13 cellular contexts compared by ENCODE assay signal in the genomic region with DNA sequence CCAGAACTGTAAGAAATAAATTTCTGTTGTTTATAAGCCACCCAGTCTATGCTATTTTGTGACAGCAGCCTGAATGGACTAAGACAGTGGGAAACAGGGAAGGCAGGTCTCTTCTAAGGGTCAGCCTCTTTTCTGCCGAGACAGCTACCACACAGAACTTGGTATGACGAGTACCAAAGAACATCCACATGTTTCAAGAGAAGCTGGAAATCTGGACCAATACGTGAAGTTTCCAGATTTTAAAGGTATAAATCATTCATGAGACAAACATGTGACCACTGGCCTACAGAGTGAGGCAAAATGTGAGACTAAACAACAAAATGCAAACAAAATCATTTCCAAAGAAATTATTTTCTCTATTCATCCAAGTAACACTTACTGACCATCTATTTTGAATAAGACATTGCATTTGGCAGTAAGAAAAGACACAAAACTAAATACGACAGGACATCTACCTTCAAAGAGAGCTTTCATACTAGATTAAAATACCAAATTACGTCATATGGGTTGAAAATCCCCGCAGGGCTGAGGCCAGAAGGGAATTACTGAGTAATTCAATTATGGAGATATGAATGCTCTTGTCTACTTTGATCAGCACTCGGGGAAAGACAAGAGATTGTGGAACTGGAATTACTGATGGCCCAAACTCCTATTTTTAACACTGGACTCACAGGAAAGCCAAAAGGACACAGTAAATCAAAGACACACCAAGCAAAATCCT. TPM values are rescaled to one million over a fixed set of nuclear protein-coding genes. Genes with fewer than 3 reads are reported as not detected.
DNase-seq lines count a peak whose midpoint lies in the region; ATAC-seq and TF ChIP-seq lines count a peak whose summit lies in the region.
"Had no signal": no experiment of that assay in that cellular context is flagged by ENCODE, and none has a peak within 500 bp of the region (broad histone marks: within the 10 kb centered on the region; RNA-seq: fewer than 3 reads in every experiment).

No MANE protein-coding gene starts in this region.

- intact Hi-C loops in MCF 10A (cut with micrococcal nuclease) (no loop called here), right lobe of liver (cut with DNase I) (no loop called here), aorta (cut with DNase I) (no loop called here)

- no peaks in the 10 kb centered on the region for H3K27me3 Mint-ChIP-seq in HFFc6 (ENCODE audit: insufficient read depth)
- H3K27me3 Mint-ChIP-seq in MCF 10A (ENCODE audit: insufficient read depth, unreplicated experiment): no peaks in the 10 kb centered on the region
- H3K27me3 Mint-ChIP-seq: activated naive CD8-positive, alpha-beta T cell treated with anti-CD3 and anti-CD28 coated beads, Interleukin-2, amount 10 ng/mL, durations not matched to agents 7 days and 5 days; stimulated activated naive CD8-positive, alpha-beta T cell treated with anti-CD3 and anti-CD28 coated beads, Interleukin-15, amount 100 ng/mL, for 72 hours had no signal

- H3K4me3 ChIP-seq in right lobe of liver (no peak overlapping the region), aorta (ENCODE audit: low read length in 2 of 2) (no peak overlapping the region)

- POLR2A ChIA-PET in MCF 10A (lab: Yijun Ruan, JAX): interaction anchor here (1.3 to 10.1 kb wide), 2 partner anchors 8 to 101 kb away, joined by 4 to 90 read pairs; no protein-coding TSS in a partner anchor

- TF ChIP-seq POLR2A in right lobe of liver (IDR thresholded peaks at IDR 0.05): no peak

- H3K9me3 ChIP-seq in right lobe of liver (no peaks in the 10 kb centered on the region), aorta (ENCODE audit: control insufficient read depth, low read length) (no peaks in the 10 kb centered on the region)

- H3K36me3 Mint-ChIP-seq in HFFc6 (ENCODE audit: low read depth): no peaks in the 10 kb centered on the region
- peaks cover 21% of the 10 kb centered on the region for H3K36me3 Mint-ChIP-seq in MCF 10A (ENCODE audit: insufficient read depth, unreplicated experiment)
- H3K36me3 Mint-ChIP-seq: activated naive CD8-positive, alpha-beta T cell treated with anti-CD3 and anti-CD28 coated beads, Interleukin-2, amount 10 ng/mL, durations not matched to agents 7 days and 5 days had no signal

- peaks cover 65% of the 10 kb centered on the region for H3K4me1 Mint-ChIP-seq in HFFc6 (ENCODE audit: low read depth)
- peaks cover 18% of the 10 kb centered on the region for H3K4me1 Mint-ChIP-seq in MCF 10A (ENCODE audit: insufficient read depth, unreplicated experiment)

- ATAC-seq in right lobe of liver (peak in 1 of 4 donors; percentile 27), HG03175 (IDR thresholded peaks at IDR 0.05; ENCODE audit: unreplicated experiment) (no peak), aorta (ENCODE audit: low FRiP score) (no peak), GM21360 (IDR thresholded peaks at IDR 0.05; ENCODE audit: unreplicated experiment) (no peak)
- ATAC-seq: stimulated activated naive CD8-positive, alpha-beta T cell treated with anti-CD3 and anti-CD28 coated beads, Interleukin-15, amount 100 ng/mL, for 72 hours had no signal

- H3K36me3 ChIP-seq in right lobe of liver: no peaks in the 10 kb centered on the region
- no peaks in the 10 kb centered on the region for H3K36me3 ChIP-seq in aorta (ENCODE audit: control insufficient read depth in 1 of 2, insufficient read depth in 2 of 2, low read length in 1 of 2)

- TF ChIP-seq CTCF in HFFc6 (IDR thresholded peaks at IDR 0.05): no peak
- TF ChIP-seq CTCF in MCF 10A (IDR thresholded peaks at IDR 0.05; ENCODE audit: unreplicated experiment): no peak
- no peak for TF ChIP-seq CTCF in right lobe of liver (IDR thresholded peaks at IDR 0.05)

- DNase-seq in HFFc6 (no peak), MCF 10A (ENCODE audit: unreplicated experiment) (no peak), right lobe of liver (no peak), substantia nigra (lab: John Stamatoyannopoulos, UW) (peak in 1 of 49 donors; percentile 12), aorta (no peak), ACHN (no peak)
- DNase-seq: activated CD4-positive, alpha-beta T cell treated with anti-CD3 and anti-CD28 coated beads, Interleukin-2, amount 50 U/mL, for 48 hours; activated naive CD8-positive, alpha-beta T cell treated with anti-CD3 and anti-CD28 coated beads, Interleukin-2, amount 10 ng/mL, durations not matched to agents 7 days and 5 days; Calu3; stimulated activated naive CD8-positive, alpha-beta T cell treated with anti-CD3 and anti-CD28 coated beads, Interleukin-15, amount 100 ng/mL, for 72 hours had no signal

- H3K27ac Mint-ChIP-seq in HFFc6 (peak overlapping the region; percentile 49; the same call in 1 of the 2 replicates), MCF 10A (ENCODE audit: low read depth, unreplicated experiment) (peak overlapping the region; percentile 19)
- H3K27ac Mint-ChIP-seq: activated naive CD8-positive, alpha-beta T cell treated with anti-CD3 and anti-CD28 coated beads, Interleukin-2, amount 10 ng/mL, durations not matched to agents 7 days and 5 days; stimulated activated naive CD8-positive, alpha-beta T cell treated with anti-CD3 and anti-CD28 coated beads, Interleukin-15, amount 100 ng/mL, for 72 hours had no signal

- in situ Hi-C loops in ACHN (cut with HindIII; ENCODE audit: low pct_ligation_motif_present, low pct_unique_long_range_greater_than_20kb, low sequenced_read_pairs): no loop called here

- H3K9me3 Mint-ChIP-seq in HFFc6: no peaks in the 10 kb centered on the region
- H3K9me3 Mint-ChIP-seq in MCF 10A (ENCODE audit: unreplicated experiment): no peaks in the 10 kb centered on the region
- H3K9me3 Mint-ChIP-seq: activated naive CD8-positive, alpha-beta T cell treated with anti-CD3 and anti-CD28 coated beads, Interleukin-2, amount 10 ng/mL, durations not matched to agents 7 days and 5 days; stimulated activated naive CD8-positive, alpha-beta T cell treated with anti-CD3 and anti-CD28 coated beads, Interleukin-15, amount 100 ng/mL, for 72 hours had no signal

- no peak overlapping the region for H3K4me3 Mint-ChIP-seq in HFFc6
- H3K4me3 Mint-ChIP-seq in MCF 10A (ENCODE audit: unreplicated experiment): no peak overlapping the region
- H3K4me3 Mint-ChIP-seq: activated naive CD8-positive, alpha-beta T cell treated with anti-CD3 and anti-CD28 coated beads, Interleukin-2, amount 10 ng/mL, durations not matched to agents 7 days and 5 days; stimulated activated naive CD8-positive, alpha-beta T cell treated with anti-CD3 and anti-CD28 coated beads, Interleukin-15, amount 100 ng/mL, for 72 hours had no signal

- CTCF ChIA-PET in MCF 10A (lab: Yijun Ruan, JAX): interaction anchor here (1.0 kb wide), 1 partner anchor 224 kb away, joined by 3 read pairs; no protein-coding TSS in a partner anchor

- peaks cover 0 to 92% (median 33%) of the 10 kb centered on the region in 4 donors for H3K4me1 ChIP-seq in right lobe of liver
- H3K4me1 ChIP-seq in aorta (ENCODE audit: control insufficient read depth in 1 of 2, insufficient read depth in 2 of 2, low read length in 2 of 2): peaks cover 6 to 12% of the 10 kb centered on the region in 2 donors

- BruUV-seq in MCF 10A (replicated peaks; lab: Mats Ljungman, UMichigan): no TSS peak

- H3K27ac ChIP-seq in right lobe of liver (peak overlapping the region; percentile 69 to 91 (median 87)), substantia nigra (ENCODE audit: low read depth, low read length, poor library complexity, severe bottlenecking) (peak overlapping the region; percentile 96), aorta (ENCODE audit: low read depth in 1 of 2, low read length in 2 of 2) (no peak overlapping the region)
- H3K27ac ChIP-seq: RWPE1 had no signal

- H3K27me3 ChIP-seq in right lobe of liver: no peaks in the 10 kb centered on the region
- no peaks in the 10 kb centered on the region for H3K27me3 ChIP-seq in aorta (ENCODE audit: control insufficient read depth in 1 of 2, insufficient read depth in 2 of 2, low read length in 1 of 2)

- WGBS in right lobe of liver (ENCODE audit: insufficient coverage, low coverage, low lambda C conversion rate, missing lambda C conversion rate): 19% methylated on average over 7 of the region's 7 CpGs
- WGBS in aorta, 2 donors: 25 to 33% methylated on average over 7 of the region's 7 CpGs

RNA-seq across cellular contexts. Expression of a gene that starts 7.2 kb away (rescaled TPM):
- total RNA-seq in HFFc6 (2021; fragmentation: NEBNext Ultra II Directional; extraction: Animal tissue kit (Norgen Biotek cat#: 25700)): 100 to 1,000 TPM; 126 to 145 (median 138) TPM
- total RNA-seq in MCF 10A (2022): 67.2 and 71.4 TPM in 2 replicates
- total RNA-seq in right lobe of liver: 100 to 1,000 TPM; 102 to 133 (median 125) TPM
- total RNA-seq in aorta: 100 to 1,000 TPM; 138 to 154 TPM
- 10 to 100 TPM; 44.3 to 73.6 TPM for polyA plus RNA-seq in aorta

RNA-seq across cellular contexts. Expression of a gene that starts 45.1 kb away (rescaled TPM):
- under 1 TPM in 1 of 6 experiments, not detected in 5; 0.17 TPM for total RNA-seq in HFFc6 (2021; fragmentation: NEBNext Ultra II Directional; extraction: Animal tissue kit (Norgen Biotek cat#: 25700))
- 1.0 TPM in 2 replicates for total RNA-seq in MCF 10A (2022)
- 1 to 10 TPM; 1.2 to 5.0 (median 2.9) TPM for total RNA-seq in right lobe of liver
- 1 to 10 TPM; 1.8 to 2.4 TPM for total RNA-seq in aorta
- polyA plus RNA-seq in aorta: 1 to 10 TPM; 1.2 to 1.9 TPM

RNA-seq across cellular contexts. Expression of a gene that starts 58.2 kb away (rescaled TPM):
- total RNA-seq in HFFc6 (2021; fragmentation: NEBNext Ultra II Directional; extraction: Animal tissue kit (Norgen Biotek cat#: 25700)): 10 to 100 TPM; 25.7 to 37.8 (median 33.3) TPM
- total RNA-seq in MCF 10A (2022) (46.9 and 51.5 TPM in 2 replicates), right lobe of liver (10 to 100 TPM; 13.3 to 18.9 (median 14.4) TPM), aorta (10 to 100 TPM; 38.8 to 45.5 TPM)
- polyA plus RNA-seq in aorta: 10 to 100 TPM; 19.8 to 24.3 TPM

Comparison
In these comparisons a context has a peak if more than half of its experiments do, and no peak if none do; other contexts are left out.
1. H3K27ac ChIP-seq: peak in right lobe of liver (3 of 3) and substantia nigra (single experiment); none in aorta (0 of 2).